In the genomic region with DNA sequence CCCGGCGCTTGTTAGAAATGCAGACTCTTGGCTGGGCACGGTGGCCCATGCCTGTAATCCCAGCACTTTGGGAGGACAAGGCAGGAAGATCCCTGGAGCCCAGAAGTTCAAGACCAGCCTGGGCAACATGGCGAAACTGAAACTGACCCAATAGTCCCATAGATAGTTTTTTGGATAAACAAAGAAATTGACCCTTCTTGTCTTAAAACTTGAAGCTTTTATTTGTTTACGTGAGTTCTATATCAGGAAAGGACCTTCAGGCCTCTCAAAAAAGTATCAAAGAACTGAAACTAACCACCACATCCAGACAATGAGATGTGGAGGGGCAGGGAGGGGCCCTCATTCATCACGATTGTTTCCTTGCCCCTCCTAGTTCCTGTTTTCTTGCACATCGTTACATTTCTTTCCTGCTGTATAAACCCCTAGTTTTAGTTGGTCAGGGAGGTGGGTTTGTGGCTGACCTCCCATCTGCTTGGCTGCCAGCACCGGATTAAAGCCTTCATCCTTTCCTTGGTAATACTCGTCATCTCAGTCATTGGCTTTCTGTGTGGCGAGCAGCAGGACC, we compare ENCODE assay signal across 10 cellular contexts. TPM values are rescaled to one million over a fixed set of nuclear protein-coding genes. Genes with fewer than 3 reads are reported as not detected.
A peak's percentile ranks its signal among the peaks of the same experiment; 100 is the strongest.
DNase-seq lines count a peak whose midpoint lies in the region; ATAC-seq, FAIRE-seq and TF ChIP-seq lines count a peak whose summit lies in the region.
"Had no signal": no experiment of that assay in that cellular context is flagged by ENCODE, and none has a peak within 500 bp of the region (broad histone marks: within the 10 kb centered on the region; RNA-seq: fewer than 3 reads in every experiment).

No MANE protein-coding gene starts in this region.

- H3K23ac ChIP-seq in H9 (ENCODE audit: insufficient read length, low read depth, low read length), result no peak overlapping the region

- H3K18ac ChIP-seq in H9 (ENCODE audit: insufficient read length, low read depth, low read length), result no peak overlapping the region

- no peak overlapping the region for H2BK120ac ChIP-seq in H9 (ENCODE audit: low read depth, low read length, poor library complexity, severe bottlenecking)

- peaks cover 39 to 46% of the 10 kb centered on the region in 2 experiments for H3K4me1 Mint-ChIP-seq in H9

- no peak overlapping the region for H4K8ac ChIP-seq in H9 (replicated peaks; ENCODE audit: insufficient read length, low read depth, low read length)

- no peak for FAIRE-seq in D721Med (lab: Jason Lieb, UNC)

- TF ChIP-seq POLR2A in lower leg skin (IDR thresholded peaks at IDR 0.05), result no peak

- peak overlapping the region in 1 of 2 donors; percentile 14 for H3K27ac Mint-ChIP-seq in activated naive CD4-positive, alpha-beta T cell treated with anti-CD3 and anti-CD28 coated beads, Interleukin-2, amount 50 U/mL, for 72 hours
- no peak overlapping the region; a peak in 2 of 7 replicates for H3K27ac Mint-ChIP-seq in H9

- H2BK12ac ChIP-seq in H9 (ENCODE audit: insufficient read length, low read depth, low read length), result no peak overlapping the region

- H2BK5ac ChIP-seq in H9 (ENCODE audit: insufficient read length, low read length), result no peak overlapping the region

- H4K5ac ChIP-seq in H9 (ENCODE audit: insufficient read length, low read depth, low read length), result no peak overlapping the region

- no peak overlapping the region for H3K56ac ChIP-seq in H9 (ENCODE audit: insufficient read length, low read depth, low read length)

- H3K79me2 ChIP-seq in H9 (ENCODE audit: insufficient read depth, low read length), result no peaks in the 10 kb centered on the region

- H3K4me2 ChIP-seq in H9 (ENCODE audit: insufficient read depth, insufficient read length, low read length), result no peak overlapping the region

- H2BK15ac ChIP-seq in H9 (ENCODE audit: low read depth, low read length), result no peak overlapping the region

- no peak overlapping the region for H3K27ac ChIP-seq in H9 (ENCODE audit: insufficient read length, low read depth, low read length)
- H3K27ac ChIP-seq: tibial artery had no signal

- H4K20me1 ChIP-seq in H9 (ENCODE audit: control insufficient read depth, insufficient read depth, insufficient read length), result no peaks in the 10 kb centered on the region

- H3K79me1 ChIP-seq in H9 (ENCODE audit: insufficient read depth, low read depth, low read length, poor library complexity, severe bottlenecking), result no peaks in the 10 kb centered on the region

- no peaks in the 10 kb centered on the region for H3K36me3 Mint-ChIP-seq in activated naive CD4-positive, alpha-beta T cell treated with anti-CD3 and anti-CD28 coated beads, Interleukin-2, amount 50 U/mL, for 72 hours
- H3K36me3 Mint-ChIP-seq in H9 (ENCODE audit: insufficient read depth in 1 of 3, low read depth in 3 of 3), result no peaks in the 10 kb centered on the region

- H3T11ph ChIP-seq in H9 (ENCODE audit: low read length), result no peak overlapping the region

- no peak overlapping the region for H3K4ac ChIP-seq in H9 (ENCODE audit: low read depth, low read length)

- ATAC-seq in GM19438 (IDR thresholded peaks at IDR 0.05; ENCODE audit: low read depth, unreplicated experiment), result peak; percentile 33
- peak; percentile 21 to 27 for ATAC-seq in activated naive CD4-positive, alpha-beta T cell treated with anti-CD3 and anti-CD28 coated beads, Interleukin-2, amount 50 U/mL, for 72 hours

- H3K4me3 ChIP-seq in lower leg skin (ENCODE audit: low read depth, poor library complexity, severe bottlenecking), result no peak overlapping the region
- H3K4me3 ChIP-seq: tibial artery had no signal

- no peaks in the 10 kb centered on the region for H3K27me3 Mint-ChIP-seq in H9 (ENCODE audit: low read depth)

- WGBS in lower leg skin, 2 donors, result 74 to 79% methylated on average over 10 of the region's 10 CpGs
- no CpG with 5 or more reads among the region's 10 CpGs for WGBS in H9 (ENCODE audit: extremely low coverage, insufficient read length, low lambda C conversion rate)

- no peak overlapping the region for H3K14ac ChIP-seq in H9 (ENCODE audit: insufficient read depth, low read length)

- no peak overlapping the region for H3K9ac ChIP-seq in H9 (ENCODE audit: extremely low read depth, insufficient read length, low read length)

- no peaks in the 10 kb centered on the region for H3K9me3 ChIP-seq in H9 (ENCODE audit: control insufficient read depth, low read depth, low read length)
- H3K9me3 ChIP-seq: tibial artery had no signal

- intact Hi-C loops in lower leg skin (cut with DNase I; ENCODE audit: low total_unique reads), result no loop called here

- H3K4me3 Mint-ChIP-seq in H9, result no peak overlapping the region

- no peaks in the 10 kb centered on the region for H3K27me3 ChIP-seq in H9 (ENCODE audit: insufficient read depth, low read length)

- peak; percentile 81 for DNase-seq in CD1c-positive myeloid dendritic cell (ENCODE audit: extremely low spot score)
- DNase-seq in KG1 (lab: John Stamatoyannopoulos, UW), result peak; percentile 19
- no peak for DNase-seq in activated naive CD4-positive, alpha-beta T cell treated with anti-CD3 and anti-CD28 coated beads, Interleukin-2, amount 50 U/mL, for 72 hours (ENCODE audit: low spot score in 2 of 2)
- no peak for DNase-seq in lower leg skin (ENCODE audit: low spot score in 2 of 2)
- DNase-seq in epidermal melanocyte (ENCODE audit: insufficient read length, low spot score), result no peak
- DNase-seq in D721Med (ENCODE audit: insufficient read length, low spot score), result no peak
- no peak for DNase-seq in H9
- DNase-seq: NCI-H2029 treated with DMSO at 0.1 percent for 48 hours, tibial artery had no signal

- no peak overlapping the region for H2AFZ ChIP-seq in H9 (ENCODE audit: low read length)

- no peak overlapping the region for H2BK20ac ChIP-seq in H9 (ENCODE audit: low read depth, low read length, poor library complexity, severe bottlenecking)

- no peak overlapping the region for H4K91ac ChIP-seq in H9 (ENCODE audit: insufficient read length, low read depth, low read length)

- TF ChIP-seq CTCF in lower leg skin (IDR thresholded peaks at IDR 0.05) (no peak), D721Med (IDR thresholded peaks at IDR 0.05; ENCODE audit: insufficient read depth, missing control alignments) (no peak), H9 (conservative IDR thresholded peaks at IDR 0.05) (no peak)

- H3K9me3 Mint-ChIP-seq in activated naive CD4-positive, alpha-beta T cell treated with anti-CD3 and anti-CD28 coated beads, Interleukin-2, amount 50 U/mL, for 72 hours, result no peaks in the 10 kb centered on the region
- no peaks in the 10 kb centered on the region for H3K9me3 Mint-ChIP-seq in H9

- no peak overlapping the region for H2AK5ac ChIP-seq in H9 (ENCODE audit: insufficient read length, low read length)

- peaks cover 4% of the 10 kb centered on the region; the same call in 1 of the 2 replicates for H3K4me1 ChIP-seq in H9 (ENCODE audit: insufficient read depth, low read length)

- H3K23me2 ChIP-seq in H9 (ENCODE audit: insufficient read length, low read depth, low read length, poor library complexity, severe bottlenecking), result no peaks in the 10 kb centered on the region

RNA-seq across cellular contexts. Expression of gene PRM1, which starts 29.9 kb away (rescaled TPM):
- total RNA-seq in activated naive CD4-positive, alpha-beta T cell treated with anti-CD3 and anti-CD28 coated beads, Interleukin-2, amount 50 U/mL, for 72 hours, result not detected
- not detected for total RNA-seq in lower leg skin
- total RNA-seq in H9 (2021), result not detected in 2 replicates

RNA-seq across cellular contexts. Expression of gene RMI2, which starts 34.2 kb away (rescaled TPM):
- 10 to 100 TPM; 40.4 to 78.1 TPM for total RNA-seq in activated naive CD4-positive, alpha-beta T cell treated with anti-CD3 and anti-CD28 coated beads, Interleukin-2, amount 50 U/mL, for 72 hours
- total RNA-seq in lower leg skin (10 to 100 TPM in 1 of 4 donors, 1 to 10 TPM in 3; 5.9 to 12.7 (median 7.9) TPM), H9 (2021) (55.7 and 57.6 TPM in 2 replicates)

RNA-seq across cellular contexts. Expression of gene PRM2, which starts 34.8 kb away (rescaled TPM):
- not detected for total RNA-seq in activated naive CD4-positive, alpha-beta T cell treated with anti-CD3 and anti-CD28 coated beads, Interleukin-2, amount 50 U/mL, for 72 hours
- total RNA-seq in lower leg skin, result 1 to 10 TPM in 1 of 4 donors, not detected in 3; 2.3 TPM
- total RNA-seq in H9 (2021), result not detected in 2 replicates

RNA-seq across cellular contexts. Expression of gene PRM3, which starts 37.6 kb away (rescaled TPM):
- not detected for total RNA-seq in activated naive CD4-positive, alpha-beta T cell treated with anti-CD3 and anti-CD28 coated beads, Interleukin-2, amount 50 U/mL, for 72 hours
- total RNA-seq in lower leg skin (not detected), H9 (2021) (not detected in 2 replicates)

RNA-seq across cellular contexts. Expression of gene TNP2, which starts 42.0 kb away (rescaled TPM):
- not detected for total RNA-seq in activated naive CD4-positive, alpha-beta T cell treated with anti-CD3 and anti-CD28 coated beads, Interleukin-2, amount 50 U/mL, for 72 hours
- total RNA-seq in lower leg skin (not detected), H9 (2021) (not detected in 2 replicates)

Comparison
In these comparisons a context has a peak if more than half of its experiments do, and no peak if none do; other contexts are left out.
1. DNase-seq: peak in CD1c-positive myeloid dendritic cell (single experiment) and KG1 (single experiment); none in activated naive CD4-positive, alpha-beta T cell treated with anti-CD3 and anti-CD28 coated beads, Interleukin-2, amount 50 U/mL, for 72 hours (0 of 2), lower leg skin (0 of 2), epidermal melanocyte (single experiment), D721Med (single experiment) and H9 (single experiment).